In genomic region chr1:33317946-33318345, GRCh38 we compare ENCODE assay signal across 35 cellular contexts. TPM values are rescaled to one million over a fixed set of nuclear protein-coding genes. Genes with fewer than 3 reads are reported as not detected.
"Had no signal": no experiment of that assay in that cellular context is flagged by ENCODE, and none has a peak within 500 bp of the region (broad histone marks: within the 10 kb centered on the region; RNA-seq: fewer than 3 reads in every experiment).

No MANE protein-coding gene starts in this region.

- H3K4me3 Mint-ChIP-seq: activated CD4-positive, alpha-beta memory T cell treated with anti-CD3 and anti-CD28 coated beads, Interleukin-2, amount 10 ng/mL, durations not matched to agents 7 days and 5 days; activated CD4-positive, alpha-beta T cell treated with anti-CD3 and anti-CD28 coated beads, Interleukin-2, amount 10 ng/mL, durations not matched to agents 7 days and 5 days; activated naive CD4-positive, alpha-beta T cell treated with anti-CD3 and anti-CD28 coated beads, Interleukin-2, amount 10 ng/mL, durations not matched to agents 7 days and 5 days; activated naive CD8-positive, alpha-beta T cell treated with anti-CD3 and anti-CD28 coated beads, Interleukin-2, amount 10 ng/mL, durations not matched to agents 7 days and 5 days; activated T-cell treated with anti-CD3 and anti-CD28 coated beads, Interleukin-2, amount 50 U/mL, for 24 hours; activated T-cell treated with anti-CD3 and anti-CD28 coated beads, Interleukin-2, amount 50 U/mL, for 72 hours; effector memory CD8-positive, alpha-beta T cell; WTC11 had no signal

- H3K9me3 ChIP-seq: esophagus squamous epithelium, heart left ventricle had no signal

- H3K27ac ChIP-seq: brain microvascular endothelial cell, epithelial cell of prostate, esophagus squamous epithelium, heart left ventricle, VCaP had no signal

- H3K4me1 ChIP-seq: esophagus squamous epithelium had no signal

- H3K9me3 Mint-ChIP-seq: activated CD4-positive, alpha-beta memory T cell treated with anti-CD3 and anti-CD28 coated beads, Interleukin-2, amount 10 ng/mL, durations not matched to agents 7 days and 5 days; activated CD4-positive, alpha-beta T cell treated with anti-CD3 and anti-CD28 coated beads, Interleukin-2, amount 10 ng/mL, durations not matched to agents 7 days and 5 days; activated naive CD4-positive, alpha-beta T cell treated with anti-CD3 and anti-CD28 coated beads, Interleukin-2, amount 10 ng/mL, durations not matched to agents 7 days and 5 days; activated naive CD4-positive, alpha-beta T cell treated with anti-CD3 and anti-CD28 coated beads, Interleukin-2, amount 50 U/mL, for 72 hours; activated naive CD8-positive, alpha-beta T cell treated with anti-CD3 and anti-CD28 coated beads, Interleukin-2, amount 10 ng/mL, durations not matched to agents 7 days and 5 days; activated T-cell treated with anti-CD3 and anti-CD28 coated beads, Interleukin-2, amount 50 U/mL, for 24 hours; activated T-cell treated with anti-CD3 and anti-CD28 coated beads, Interleukin-2, amount 50 U/mL, for 72 hours; effector memory CD8-positive, alpha-beta T cell; WTC11 had no signal

- H3K36me3 Mint-ChIP-seq: activated naive CD4-positive, alpha-beta T cell treated with anti-CD3 and anti-CD28 coated beads, Interleukin-2, amount 50 U/mL, for 72 hours; WTC11 had no signal

- ATAC-seq: activated naive CD4-positive, alpha-beta T cell treated with anti-CD3 and anti-CD28 coated beads, Interleukin-2, amount 50 U/mL, for 72 hours; activated T-cell treated with anti-CD3 and anti-CD28 coated beads, Interleukin-2, amount 50 U/mL, for 72 hours; effector memory CD8-positive, alpha-beta T cell; heart left ventricle; WTC11 had no signal

- H3K27me3 Mint-ChIP-seq: activated T-cell treated with anti-CD3 and anti-CD28 coated beads, Interleukin-2, amount 50 U/mL, for 24 hours had no signal

- H3K27ac Mint-ChIP-seq: activated CD4-positive, alpha-beta memory T cell treated with anti-CD3 and anti-CD28 coated beads, Interleukin-2, amount 10 ng/mL, durations not matched to agents 7 days and 5 days; activated CD4-positive, alpha-beta T cell treated with anti-CD3 and anti-CD28 coated beads, Interleukin-2, amount 10 ng/mL, durations not matched to agents 7 days and 5 days; activated naive CD4-positive, alpha-beta T cell treated with anti-CD3 and anti-CD28 coated beads, Interleukin-2, amount 10 ng/mL, durations not matched to agents 7 days and 5 days; activated naive CD4-positive, alpha-beta T cell treated with anti-CD3 and anti-CD28 coated beads, Interleukin-2, amount 50 U/mL, for 72 hours; activated naive CD8-positive, alpha-beta T cell treated with anti-CD3 and anti-CD28 coated beads, Interleukin-2, amount 10 ng/mL, durations not matched to agents 7 days and 5 days; activated T-cell treated with anti-CD3 and anti-CD28 coated beads, Interleukin-2, amount 50 U/mL, for 24 hours; activated T-cell treated with anti-CD3 and anti-CD28 coated beads, Interleukin-2, amount 50 U/mL, for 72 hours; effector memory CD8-positive, alpha-beta T cell; WTC11 had no signal

- H3K4me1 Mint-ChIP-seq: activated CD4-positive, alpha-beta T cell treated with anti-CD3 and anti-CD28 coated beads, Interleukin-2, amount 10 ng/mL, durations not matched to agents 7 days and 5 days; activated naive CD4-positive, alpha-beta T cell treated with anti-CD3 and anti-CD28 coated beads, Interleukin-2, amount 10 ng/mL, durations not matched to agents 7 days and 5 days; activated naive CD8-positive, alpha-beta T cell treated with anti-CD3 and anti-CD28 coated beads, Interleukin-2, amount 10 ng/mL, durations not matched to agents 7 days and 5 days; WTC11 had no signal

- H3K4me3 ChIP-seq: esophagus squamous epithelium, heart left ventricle had no signal

- H3K27me3 ChIP-seq: brain microvascular endothelial cell, esophagus squamous epithelium, heart left ventricle had no signal

- DNase-seq: activated CD4-positive, alpha-beta memory T cell treated with anti-CD3 and anti-CD28 coated beads, Interleukin-2, amount 10 ng/mL, durations not matched to agents 7 days and 5 days; activated CD4-positive, alpha-beta T cell treated with anti-CD3 and anti-CD28 coated beads for 1 hour; activated CD4-positive, alpha-beta T cell treated with anti-CD3 and anti-CD28 coated beads for 4 hours; activated CD4-positive, alpha-beta T cell treated with anti-CD3 and anti-CD28 coated beads, Interleukin-2, amount 10 ng/mL, durations not matched to agents 7 days and 5 days; activated CD4-positive, alpha-beta T cell treated with anti-CD3 and anti-CD28 coated beads, Interleukin-2, amount 50 U/mL, for 4 hours; activated CD8-positive, alpha-beta memory T cell treated with anti-CD3 and anti-CD28 coated beads, Interleukin-2, amount 50 U/mL, for 48 hours; activated gamma-delta T cell; activated naive CD4-positive, alpha-beta T cell; activated naive CD4-positive, alpha-beta T cell treated with anti-CD3 and anti-CD28 coated beads, Interleukin-2, amount 10 ng/mL, durations not matched to agents 7 days and 5 days; activated naive CD8-positive, alpha-beta T cell treated with anti-CD3 and anti-CD28 coated beads, Interleukin-2, amount 10 ng/mL, durations not matched to agents 7 days and 5 days; activated T-cell treated with anti-CD3 and anti-CD28 coated beads for 4 hours; activated T-cell treated with anti-CD3 and anti-CD28 coated beads, Interleukin-2, amount 50 U/mL, for 24 hours; activated T-cell treated with anti-CD3 and anti-CD28 coated beads, Interleukin-2, amount 50 U/mL, for 72 hours; anterior cingulate cortex; brain microvascular endothelial cell; cortex of kidney; dermis blood vessel endothelial cell; effector CD4-positive, alpha-beta T cell; effector memory CD8-positive, alpha-beta T cell; esophagus squamous epithelium; glutamatergic neuron; heart left ventricle; T-helper 2 cell had no signal

RNA-seq across cellular contexts. Expression of gene A3GALT2, which starts 3.0 kb away (rescaled TPM):
- total RNA-seq: activated CD4-positive, alpha-beta memory T cell treated with anti-CD3 and anti-CD28 coated beads, Interleukin-2, amount 10 ng/mL, durations not matched to agents 7 days and 5 days; activated CD4-positive, alpha-beta T cell treated with anti-CD3 and anti-CD28 coated beads, Interleukin-2, amount 10 ng/mL, durations not matched to agents 7 days and 5 days; activated naive CD4-positive, alpha-beta T cell treated with anti-CD3 and anti-CD28 coated beads, Interleukin-2, amount 50 U/mL, for 72 hours; activated T-cell treated with anti-CD3 and anti-CD28 coated beads, Interleukin-2, amount 50 U/mL, for 72 hours; astrocyte; bronchial epithelial cell; cardiac septum; cerebellum; dermis blood vessel endothelial cell; esophagus squamous epithelium; fibroblast of lung; fibroblast of villous mesenchyme; frontal cortex; T-helper 1 cell treated with Interleukin-12 subunit alpha and Interleukin-12 subunit beta and Interleukin-4 antibody, amounts not matched to agents 30 ng/mL and 1 ng/mL, for 36 hours; WTC11 had no signal
- polyA plus RNA-seq: fibroblast of lung, heart left ventricle had no signal
